ENCODE assay signal across 14 cellular contexts in the genomic region with DNA sequence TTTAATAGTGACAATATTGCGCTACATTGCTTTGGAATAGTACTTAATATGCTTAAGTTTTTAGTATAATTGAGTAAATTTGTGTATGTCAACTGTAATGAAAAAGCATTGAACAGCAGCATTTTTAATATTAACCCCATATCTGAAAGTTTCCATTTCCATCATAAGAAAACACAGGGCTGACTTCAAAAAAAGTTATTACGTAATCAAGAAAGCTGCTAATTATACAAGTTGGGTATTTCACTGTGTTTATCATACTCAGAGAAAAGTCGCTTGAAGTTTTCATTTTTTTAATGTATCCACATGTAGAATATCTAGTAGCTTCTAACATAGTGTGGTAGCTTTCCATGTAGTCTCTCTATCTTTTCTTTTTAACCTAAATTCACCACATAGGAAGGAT.
DNase-seq lines count a peak whose midpoint lies in the region; ATAC-seq and TF ChIP-seq lines count a peak whose summit lies in the region.
"Had no signal": no experiment of that assay in that cellular context is flagged by ENCODE, and none has a peak within 500 bp of the region (broad histone marks: within the 10 kb centered on the region; RNA-seq: fewer than 3 reads in every experiment).

No MANE protein-coding gene starts in this region.

- H2AK5ac ChIP-seq in H9 (ENCODE audit: insufficient read length, low read length), result no peak overlapping the region

- no peaks in the 10 kb centered on the region for H3K23me2 ChIP-seq in H9 (ENCODE audit: insufficient read length, low read depth, low read length, poor library complexity, severe bottlenecking)

- H2BK15ac ChIP-seq in H9 (ENCODE audit: low read depth, low read length), result no peak overlapping the region

- no peak overlapping the region for H3K4me3 ChIP-seq in GM23338
- H3K4me3 ChIP-seq: HAP-1 had no signal

- H3K79me2 ChIP-seq in GM23338 (replicated peaks; ENCODE audit: insufficient read depth), result no peaks in the 10 kb centered on the region
- no peaks in the 10 kb centered on the region for H3K79me2 ChIP-seq in H9 (ENCODE audit: insufficient read depth, low read length)

- no peak for ATAC-seq in GM23338
- ATAC-seq in WTC11, result no peak

- no peaks in the 10 kb centered on the region for H3K9me3 ChIP-seq in H9 (ENCODE audit: control insufficient read depth, low read depth, low read length)
- H3K9me3 ChIP-seq: HAP-1 had no signal

- no peak overlapping the region for H3K27ac Mint-ChIP-seq in GM23338
- H3K27ac Mint-ChIP-seq in H9, result no peak overlapping the region
- peak overlapping the region; percentile 24; the same call in 1 of the 2 replicates for H3K27ac Mint-ChIP-seq in WTC11
- H3K27ac Mint-ChIP-seq in nephron progenitor cell, result peak overlapping the region; percentile 63
- H3K27ac Mint-ChIP-seq: CD4-positive, alpha-beta memory T cell; HFFc6 had no signal

- H3K4me2 ChIP-seq in GM23338 (peak overlapping the region; percentile 14; the same call in 1 of the 2 replicates), H9 (ENCODE audit: insufficient read depth, insufficient read length, low read length) (peak overlapping the region; percentile 21)

- H4K20me1 ChIP-seq in GM23338 (replicated peaks; ENCODE audit: insufficient read depth), result no peaks in the 10 kb centered on the region; the same call in 1 of the 2 replicates
- H4K20me1 ChIP-seq in H9 (ENCODE audit: control insufficient read depth, insufficient read depth, insufficient read length), result no peaks in the 10 kb centered on the region

- no peak overlapping the region for H4K91ac ChIP-seq in H9 (ENCODE audit: insufficient read length, low read depth, low read length)

- H3K56ac ChIP-seq in H9 (ENCODE audit: insufficient read length, low read depth, low read length), result no peak overlapping the region

- H3K4ac ChIP-seq in H9 (ENCODE audit: low read depth, low read length), result no peak overlapping the region

- no peak overlapping the region for H3K18ac ChIP-seq in H9 (ENCODE audit: insufficient read length, low read depth, low read length)

- no peak overlapping the region for H3K9ac ChIP-seq in H9 (ENCODE audit: extremely low read depth, insufficient read length, low read length)

- H3K4me1 ChIP-seq in GM23338 (ENCODE audit: insufficient read depth), result peaks cover 13% of the 10 kb centered on the region; the same call in 1 of the 2 replicates
- H3K4me1 ChIP-seq in H9 (ENCODE audit: insufficient read depth, low read length), result 0 out of 2 replicates have a peak, but pooled peaks cover 6% of the 10 kb centered on the region
- H3K4me1 ChIP-seq: HAP-1 had no signal

- H3K9me3 Mint-ChIP-seq in GM23338 (no peaks in the 10 kb centered on the region), H9 (no peaks in the 10 kb centered on the region), WTC11 (no peaks in the 10 kb centered on the region), nephron progenitor cell (no peaks in the 10 kb centered on the region)
- H3K9me3 Mint-ChIP-seq: HFFc6 had no signal

- H3F3A ChIP-seq in GM23338 (replicated peaks; ENCODE audit: low read depth), result no peaks in the 10 kb centered on the region

- H3K4me1 Mint-ChIP-seq in GM23338 (peaks cover 11% of the 10 kb centered on the region), H9 (peaks cover 7 to 13% of the 10 kb centered on the region in 2 experiments), WTC11 (peaks cover 11% of the 10 kb centered on the region), nephron progenitor cell (no peaks in the 10 kb centered on the region)

- H3K79me1 ChIP-seq in H9 (ENCODE audit: insufficient read depth, low read depth, low read length, poor library complexity, severe bottlenecking), result peaks cover 3% of the 10 kb centered on the region

- TF ChIP-seq CTCF in GM23338 (conservative IDR thresholded peaks at IDR 0.05; ENCODE audit: low read depth in 2 of 2) (no peak), H9 (conservative IDR thresholded peaks at IDR 0.05) (no peak), WTC11 (IDR thresholded peaks at IDR 0.05) (no peak), nephron progenitor cell (IDR thresholded peaks at IDR 0.05) (no peak)

- H4K5ac ChIP-seq in H9 (ENCODE audit: insufficient read length, low read depth, low read length), result no peak overlapping the region

- whole genome bisulfite sequencing in H9 (ENCODE audit: extremely low coverage, insufficient read length, low lambda C conversion rate), result no CpG with 5 or more reads among the region's 3 CpGs

- no peak overlapping the region for H2BK12ac ChIP-seq in H9 (ENCODE audit: insufficient read length, low read depth, low read length)

- CTCF ChIA-PET in WTC11 (lab: Charles Lee), result no interaction called here

- H3K36me3 ChIP-seq in GM23338 (ENCODE audit: insufficient read depth), result no peaks in the 10 kb centered on the region
- H3K36me3 ChIP-seq: HAP-1 had no signal

- H4K8ac ChIP-seq in H9 (replicated peaks; ENCODE audit: insufficient read length, low read depth, low read length), result no peak overlapping the region

- DNase-seq in GM23338 (ENCODE audit: low spot score) (no peak), H9 (no peak), WTC11 (ENCODE audit: low spot score) (no peak), nephron progenitor cell (no peak), cerebellar nuclear complex (lab: John Stamatoyannopoulos, UW) (no peak)
- DNase-seq in NK-92 treated with Interleukin-12 subunit alpha and Interleukin-12 subunit beta, amount 100 ng/mL, for 24 hours (lab: John Stamatoyannopoulos, UW), result no peak
- DNase-seq: C1 segment of cervical spinal cord; Calu3; CD4-positive, alpha-beta memory T cell; COR-L47; DMS53; DND-41; HFFc6 had no signal

- POLR2A ChIA-PET in WTC11 (lab: Charles Lee), result no interaction called here

- H3K27me3 ChIP-seq in GM23338 (ENCODE audit: insufficient read depth) (no peaks in the 10 kb centered on the region), H9 (ENCODE audit: insufficient read depth, low read length) (no peaks in the 10 kb centered on the region)

- no peak overlapping the region for H3K14ac ChIP-seq in H9 (ENCODE audit: insufficient read depth, low read length)

- no peak overlapping the region for H2BK5ac ChIP-seq in H9 (ENCODE audit: insufficient read length, low read length)

- H3K36me3 Mint-ChIP-seq in GM23338 (ENCODE audit: low read depth) (no peaks in the 10 kb centered on the region), H9 (ENCODE audit: insufficient read depth in 1 of 3, low read depth in 3 of 3) (peaks cover 0 to 2% (median 0%) of the 10 kb centered on the region in 3 experiments; a peak in 1 of 7 replicates), WTC11 (no peaks in the 10 kb centered on the region), nephron progenitor cell (ENCODE audit: low read depth) (peaks cover 13% of the 10 kb centered on the region)

- no peak overlapping the region for H2BK120ac ChIP-seq in H9 (ENCODE audit: low read depth, low read length, poor library complexity, severe bottlenecking)

- H3K27ac ChIP-seq in GM23338 (ENCODE audit: low read depth) (no peak overlapping the region), H9 (ENCODE audit: insufficient read length, low read depth, low read length) (no peak overlapping the region)

- H3K4me3 Mint-ChIP-seq in GM23338, result no peak overlapping the region
- no peak overlapping the region for H3K4me3 Mint-ChIP-seq in H9
- no peak overlapping the region for H3K4me3 Mint-ChIP-seq in WTC11
- no peak overlapping the region for H3K4me3 Mint-ChIP-seq in nephron progenitor cell
- H3K4me3 Mint-ChIP-seq: CD4-positive, alpha-beta memory T cell; HFFc6 had no signal

- H2AFZ ChIP-seq in GM23338, result no peak overlapping the region
- no peak overlapping the region for H2AFZ ChIP-seq in H9 (ENCODE audit: low read length)

- H3K27me3 Mint-ChIP-seq in GM23338 (ENCODE audit: insufficient read depth, low read depth, poor library complexity), result peaks cover 1% of the 10 kb centered on the region
- no peaks in the 10 kb centered on the region for H3K27me3 Mint-ChIP-seq in H9 (ENCODE audit: low read depth)
- no peaks in the 10 kb centered on the region for H3K27me3 Mint-ChIP-seq in WTC11 (ENCODE audit: low read depth)
- H3K27me3 Mint-ChIP-seq in nephron progenitor cell (ENCODE audit: low read depth, poor library complexity), result no peaks in the 10 kb centered on the region
- H3K27me3 Mint-ChIP-seq: CD4-positive, alpha-beta memory T cell had no signal

- H3K9me2 ChIP-seq in GM23338 (ENCODE audit: insufficient read depth), result no peaks in the 10 kb centered on the region

- no peak overlapping the region for H2BK20ac ChIP-seq in H9 (ENCODE audit: low read depth, low read length, poor library complexity, severe bottlenecking)

- no peak overlapping the region for H3K23ac ChIP-seq in H9 (ENCODE audit: insufficient read length, low read depth, low read length)

- H3T11ph ChIP-seq in H9 (ENCODE audit: low read length), result no peak overlapping the region

TF ChIP-seq in GM23338, 12 proteins besides CTCF, POLR2A, EP300 and RAD21 (continues in another document):
- no peak for TF ChIP-seq CREB1 (CRISPR knock-in tag; IDR thresholded peaks at IDR 0.05; ENCODE audit: low read depth)
- no peak for TF ChIP-seq JUNB (IDR thresholded peaks at IDR 0.05; ENCODE audit: unreplicated experiment)

TF ChIP-seq in WTC11, 78 proteins besides CTCF, POLR2A, EP300 and RAD21 (continues in another document):
- TF ChIP-seq, protein P1, sequence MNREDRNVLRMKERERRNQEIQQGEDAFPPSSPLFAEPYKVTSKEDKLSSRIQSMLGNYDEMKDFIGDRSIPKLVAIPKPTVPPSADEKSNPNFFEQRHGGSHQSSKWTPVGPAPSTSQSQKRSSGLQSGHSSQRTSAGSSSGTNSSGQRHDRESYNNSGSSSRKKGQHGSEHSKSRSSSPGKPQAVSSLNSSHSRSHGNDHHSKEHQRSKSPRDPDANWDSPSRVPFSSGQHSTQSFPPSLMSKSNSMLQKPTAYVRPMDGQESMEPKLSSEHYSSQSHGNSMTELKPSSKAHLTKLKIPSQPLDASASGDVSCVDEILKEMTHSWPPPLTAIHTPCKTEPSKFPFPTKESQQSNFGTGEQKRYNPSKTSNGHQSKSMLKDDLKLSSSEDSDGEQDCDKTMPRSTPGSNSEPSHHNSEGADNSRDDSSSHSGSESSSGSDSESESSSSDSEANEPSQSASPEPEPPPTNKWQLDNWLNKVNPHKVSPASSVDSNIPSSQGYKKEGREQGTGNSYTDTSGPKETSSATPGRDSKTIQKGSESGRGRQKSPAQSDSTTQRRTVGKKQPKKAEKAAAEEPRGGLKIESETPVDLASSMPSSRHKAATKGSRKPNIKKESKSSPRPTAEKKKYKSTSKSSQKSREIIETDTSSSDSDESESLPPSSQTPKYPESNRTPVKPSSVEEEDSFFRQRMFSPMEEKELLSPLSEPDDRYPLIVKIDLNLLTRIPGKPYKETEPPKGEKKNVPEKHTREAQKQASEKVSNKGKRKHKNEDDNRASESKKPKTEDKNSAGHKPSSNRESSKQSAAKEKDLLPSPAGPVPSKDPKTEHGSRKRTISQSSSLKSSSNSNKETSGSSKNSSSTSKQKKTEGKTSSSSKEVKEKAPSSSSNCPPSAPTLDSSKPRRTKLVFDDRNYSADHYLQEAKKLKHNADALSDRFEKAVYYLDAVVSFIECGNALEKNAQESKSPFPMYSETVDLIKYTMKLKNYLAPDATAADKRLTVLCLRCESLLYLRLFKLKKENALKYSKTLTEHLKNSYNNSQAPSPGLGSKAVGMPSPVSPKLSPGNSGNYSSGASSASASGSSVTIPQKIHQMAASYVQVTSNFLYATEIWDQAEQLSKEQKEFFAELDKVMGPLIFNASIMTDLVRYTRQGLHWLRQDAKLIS (CRISPR knock-in tag; IDR thresholded peaks at IDR 0.05; ENCODE audit: borderline replicate concordance), result no peak

Comparison
In these comparisons a context has a peak if more than half of its experiments do, and no peak if none do; other contexts are left out.
1. H3K27ac Mint-ChIP-seq: peak in WTC11 (single experiment) and nephron progenitor cell (single experiment); none in GM23338 (single experiment) and H9 (0 of 3).